In genomic region chr2:179020156-179020750, GRCh38 we compare ENCODE assay signal across 8 cellular contexts. TPM values are rescaled to one million over a fixed set of nuclear protein-coding genes. Genes with fewer than 3 reads are reported as not detected.
DNase-seq lines count a peak whose midpoint lies in the region; ATAC-seq and TF ChIP-seq lines count a peak whose summit lies in the region.

No MANE protein-coding gene starts in this region.

- no peaks in the 10 kb centered on the region for H3K36me3 Mint-ChIP-seq in progenitor cell of endocrine pancreas (ENCODE audit: insufficient read depth)

- H3K9me3 Mint-ChIP-seq in progenitor cell of endocrine pancreas (ENCODE audit: low read depth) = peaks cover 3% of the 10 kb centered on the region

- H3K27ac Mint-ChIP-seq in progenitor cell of endocrine pancreas = no peak overlapping the region

- H3K4me3 Mint-ChIP-seq in progenitor cell of endocrine pancreas (ENCODE audit: low read depth) = no peak overlapping the region

- DNase-seq in NCI-H146 (lab: John Stamatoyannopoulos, UW) = peak; percentile 32
- no peak for DNase-seq in NCI-H146 treated with DMSO at 0.1 percent for 48 hours (lab: John Stamatoyannopoulos, UW; ENCODE audit: unreplicated experiment)
- DNase-seq in SW480 (ENCODE audit: low spot score) = peak; percentile 17
- peak; percentile 20 to 36 for DNase-seq in dermis microvascular lymphatic vessel endothelial cell (ENCODE audit: low read depth in 2 of 2)
- peak; percentile 12 for DNase-seq in progenitor cell of endocrine pancreas (ENCODE audit: low spot score, unreplicated experiment)
- no peak for DNase-seq in DMS114 treated with DMSO at 0.1 percent for 48 hours (lab: John Stamatoyannopoulos, UW; ENCODE audit: unreplicated experiment)

- H3K4me1 Mint-ChIP-seq in progenitor cell of endocrine pancreas (ENCODE audit: low read depth) = peaks cover 11% of the 10 kb centered on the region

- no peaks in the 10 kb centered on the region for H3K27me3 Mint-ChIP-seq in progenitor cell of endocrine pancreas

- peak; percentile 67 for TF ChIP-seq CTCF in LNCAP (IDR thresholded peaks at IDR 0.05)
- peak; percentile 61 for TF ChIP-seq CTCF in progenitor cell of endocrine pancreas (IDR thresholded peaks at IDR 0.05; ENCODE audit: unreplicated experiment)

- ATAC-seq in GM21825 (IDR thresholded peaks at IDR 0.05; ENCODE audit: unreplicated experiment) = peak; percentile 62

RNA-seq across cellular contexts. Expression of gene CCDC141, which starts 29.7 kb away (rescaled TPM):
- total RNA-seq in dermis microvascular lymphatic vessel endothelial cell (0.63 and 1.5 TPM in 2 replicates), progenitor cell of endocrine pancreas (14.8 and 18.1 TPM in 2 replicates)

Comparison
In these comparisons a context has a peak if more than half of its experiments do, and no peak if none do; other contexts are left out.
1. DNase-seq: peak in NCI-H146 (single experiment), SW480 (single experiment), dermis microvascular lymphatic vessel endothelial cell (2 of 2) and progenitor cell of endocrine pancreas (single experiment); none in NCI-H146 treated with DMSO at 0.1 percent for 48 hours (single experiment) and DMS114 treated with DMSO at 0.1 percent for 48 hours (single experiment).